16 cellular contexts compared by ENCODE assay signal in genomic region chr5:4206127-4206526, GRCh38.
DNase-seq lines count a peak whose midpoint lies in the region; TF ChIP-seq lines count a peak whose summit lies in the region.
"Had no signal": no experiment of that assay in that cellular context is flagged by ENCODE, and none has a peak within 500 bp of the region (broad histone marks: within the 10 kb centered on the region; RNA-seq: fewer than 3 reads in every experiment).

No MANE protein-coding gene starts in this region.

- H3K27me3 ChIP-seq in HUES48 (ENCODE audit: control insufficient read depth, insufficient read depth, low read length) (no peaks in the 10 kb centered on the region; the same call in 1 of the 2 replicates), subcutaneous abdominal adipose tissue (ENCODE audit: control insufficient read depth in 5 of 5, insufficient read depth in 4 of 5, low read length in 5 of 5) (no peaks in the 10 kb centered on the region)

- no peak overlapping the region for H3K4me3 Mint-ChIP-seq in nephron progenitor cell

- H3K9ac ChIP-seq in HUES48 (ENCODE audit: low read depth, low read length) (no peak overlapping the region), subcutaneous abdominal adipose tissue (ENCODE audit: low read length in 5 of 5) (no peak overlapping the region)

- H3K27ac Mint-ChIP-seq in nephron progenitor cell = no peak overlapping the region

- H3K36me3 ChIP-seq in HUES48 (ENCODE audit: control insufficient read depth, insufficient read depth, low read length) = no peaks in the 10 kb centered on the region
- no peaks in the 10 kb centered on the region for H3K36me3 ChIP-seq in subcutaneous abdominal adipose tissue (ENCODE audit: control insufficient read depth in 5 of 5, insufficient read depth in 5 of 5, low read length in 5 of 5)
- H3K36me3 ChIP-seq: HAP-1 had no signal

- H3K36me3 Mint-ChIP-seq in nephron progenitor cell (ENCODE audit: low read depth) = no peaks in the 10 kb centered on the region

- H3K9me3 ChIP-seq in HUES48 (ENCODE audit: control insufficient read depth, insufficient read depth, low read length) = no peaks in the 10 kb centered on the region
- H3K9me3 ChIP-seq in subcutaneous abdominal adipose tissue (ENCODE audit: control insufficient read depth in 5 of 5, low read length in 5 of 5) = no peaks in the 10 kb centered on the region
- H3K9me3 ChIP-seq: HAP-1 had no signal

- peaks cover 3% of the 10 kb centered on the region for H3K27me3 Mint-ChIP-seq in nephron progenitor cell (ENCODE audit: low read depth, poor library complexity)

- H3K4me3 ChIP-seq in HUES48 (ENCODE audit: low read depth, low read length) (no peak overlapping the region), subcutaneous abdominal adipose tissue (ENCODE audit: low read depth in 1 of 5, low read length in 5 of 5) (peak overlapping the region in 1 of 5 donors; percentile 13)
- H3K4me3 ChIP-seq: HAP-1, PC-9 had no signal

- DNase-seq in caudate nucleus (lab: John Stamatoyannopoulos, UW) = no peak
- peak; percentile 62 for DNase-seq in islet precursor cell
- no peak for DNase-seq in OCI-M2 (lab: John Stamatoyannopoulos, UW; ENCODE audit: unreplicated experiment)
- DNase-seq in nephron progenitor cell = no peak
- DNase-seq in NCI-H1930 (lab: John Stamatoyannopoulos, UW) = no peak
- DNase-seq in CD1c-positive myeloid dendritic cell (ENCODE audit: extremely low spot score) = no peak
- DNase-seq: EL, Kasumi-1, NCI-H1436, NCI-H2081, NCI-H226, NCI-H526, PC-9 had no signal

- peaks cover 4% of the 10 kb centered on the region for H3K9me3 Mint-ChIP-seq in nephron progenitor cell

- H3K27ac ChIP-seq in HUES48 (ENCODE audit: low read depth, low read length) (peak overlapping the region; percentile 72), caudate nucleus (ENCODE audit: low read depth, low read length) (peak overlapping the region; percentile 85), subcutaneous abdominal adipose tissue (ENCODE audit: low read depth, low read length) (peak overlapping the region; percentile 61)
- H3K27ac ChIP-seq: PC-9 had no signal

- H3K4me1 Mint-ChIP-seq in nephron progenitor cell = peaks cover 51% of the 10 kb centered on the region

- peaks cover 28% of the 10 kb centered on the region for H3K4me1 ChIP-seq in HUES48 (ENCODE audit: control insufficient read depth, insufficient read depth, low read length)
- peaks cover 0 to 24% (median 23%) of the 10 kb centered on the region in 5 donors for H3K4me1 ChIP-seq in subcutaneous abdominal adipose tissue (ENCODE audit: control insufficient read depth in 5 of 5, insufficient read depth in 5 of 5, low read length in 5 of 5)
- H3K4me1 ChIP-seq: HAP-1 had no signal

- no peak for TF ChIP-seq CTCF in nephron progenitor cell (IDR thresholded peaks at IDR 0.05)
